ENCODE assay signal across 8 cellular contexts in genomic region chr12:19130224-19131019, GRCh38. TPM values are rescaled to one million over a fixed set of nuclear protein-coding genes. Genes with fewer than 3 reads are reported as not detected.
DNase-seq lines count a peak whose midpoint lies in the region; FAIRE-seq and TF ChIP-seq lines count a peak whose summit lies in the region.

No MANE protein-coding gene starts in this region.

- TF ChIP-seq CTCF in endothelial cell of umbilical vein (IDR thresholded peaks at IDR 0.05; ENCODE audit: extremely low read depth in 1 of 2, insufficient read depth in 1 of 2, low read depth in 1 of 2, low read length in 2 of 2) (no peak), tibial artery (IDR thresholded peaks at IDR 0.05) (no peak)

- H3K4me1 ChIP-seq in endothelial cell of umbilical vein (ENCODE audit: control insufficient read depth, extremely low read depth, insufficient read depth, low read length) (peaks cover 5% of the 10 kb centered on the region), mononuclear cell (ENCODE audit: insufficient read depth, low read length) (peaks cover 10% of the 10 kb centered on the region), tibial artery (peaks cover 0 to 13% (median 10%) of the 10 kb centered on the region in 4 donors), Karpas-422 (ENCODE audit: low read length) (no peaks in the 10 kb centered on the region)

- DNase-seq in GDM1 (lab: John Stamatoyannopoulos, UW) (peak; percentile 1), endothelial cell of umbilical vein (ENCODE audit: low read depth, low spot score) (peak; percentile 44), tibial artery (peak; percentile 29 to 67), Karpas-422 (no peak), NCI-H128 (lab: John Stamatoyannopoulos, UW; ENCODE audit: unreplicated experiment) (no peak)
- peak; percentile 1 for DNase-seq in activated CD4-positive, alpha-beta T cell treated with anti-CD3 and anti-CD28 coated beads, Interleukin-2, amount 50 U/mL, for 1 hour

- CTCF ChIA-PET in endothelial cell of umbilical vein (lab: Charles Lee), result interaction anchor here (0.6 to 1.7 kb wide), 4 partner anchors 52 to 160 kb away, joined by 3 to 12 read pairs (median 3); no protein-coding TSS in a partner anchor

- intact Hi-C loops in endothelial cell of umbilical vein (cut with micrococcal nuclease), result loop anchor here (5.0 kb wide), 1 partner anchor 142 kb away; no protein-coding TSS in a partner anchor
- intact Hi-C loops in tibial artery (cut with DNase I; ENCODE audit: low total_unique reads), result no loop called here

- H2AFZ ChIP-seq in endothelial cell of umbilical vein (ENCODE audit: low read depth, low read length), result peak overlapping the region; percentile 95
- no peak overlapping the region for H2AFZ ChIP-seq in Karpas-422 (ENCODE audit: low read length)

- peaks cover 4% of the 10 kb centered on the region for H3K79me2 ChIP-seq in endothelial cell of umbilical vein (ENCODE audit: control insufficient read depth, insufficient read depth, low read length)
- H3K79me2 ChIP-seq in Karpas-422 (ENCODE audit: low read length), result no peaks in the 10 kb centered on the region

- TF ChIP-seq POLR2A in endothelial cell of umbilical vein (IDR thresholded peaks at IDR 0.05; ENCODE audit: low read depth, low read length), result no peak

- H3K9me3 Mint-ChIP-seq in IgD-negative memory B cell, result peaks cover 5 to 23% (median 12%) of the 10 kb centered on the region in 3 donors

- peaks cover 2 to 14% (median 9%) of the 10 kb centered on the region in 3 donors for H3K4me1 Mint-ChIP-seq in IgD-negative memory B cell

- H3K9ac ChIP-seq in endothelial cell of umbilical vein (replicated peaks; ENCODE audit: extremely low read depth, insufficient read depth, low read length) (peak overlapping the region; percentile 44), Karpas-422 (ENCODE audit: low read length) (no peak overlapping the region)

- dilution Hi-C loops in endothelial cell of umbilical vein (cut with MboI; ENCODE audit: extremely low pct_ligation_motif_present, low sequenced_read_pairs), result no loop called here

- FAIRE-seq in endothelial cell of umbilical vein (lab: Jason Lieb, UNC), result peak; percentile 53

- H3K27me3 Mint-ChIP-seq in IgD-negative memory B cell, result peaks cover 39% of the 10 kb centered on the region

- no peaks in the 10 kb centered on the region for H3K9me1 ChIP-seq in endothelial cell of umbilical vein (replicated peaks; ENCODE audit: control insufficient read depth, extremely low read depth, insufficient read depth, low read length)

- H4K20me1 ChIP-seq in endothelial cell of umbilical vein (replicated peaks; ENCODE audit: control insufficient read depth, extremely low read depth, insufficient read depth, low read length), result no peaks in the 10 kb centered on the region
- H4K20me1 ChIP-seq in Karpas-422 (ENCODE audit: insufficient read depth, low read depth, low read length), result no peaks in the 10 kb centered on the region

- H3K27me3 ChIP-seq in endothelial cell of umbilical vein (ENCODE audit: control insufficient read depth in 2 of 2, insufficient read depth in 2 of 2, low read length in 2 of 2) (no peaks in the 10 kb centered on the region), mononuclear cell (ENCODE audit: insufficient read depth, low read length) (peaks cover 5% of the 10 kb centered on the region), tibial artery (no peaks in the 10 kb centered on the region), Karpas-422 (ENCODE audit: low read length) (0 out of 2 replicates have a peak, but pooled peaks cover 2% of the 10 kb centered on the region)

- H3K4me3 ChIP-seq in endothelial cell of umbilical vein (replicated peaks in 1 of 3; ENCODE audit: insufficient read depth in 1 of 3, low read depth in 1 of 3, low read length in 3 of 3) (peak overlapping the region; percentile 62 to 100 (median 69)), mononuclear cell (ENCODE audit: low read length) (peak overlapping the region; percentile 42), tibial artery (peak overlapping the region; percentile 92 to 93), Karpas-422 (ENCODE audit: low read length) (no peak overlapping the region)

- H3K27ac Mint-ChIP-seq in IgD-negative memory B cell, result no peak overlapping the region

- H3K9me2 ChIP-seq in Karpas-422 (replicated peaks; ENCODE audit: insufficient read depth, low read length), result no peaks in the 10 kb centered on the region

- H3K9me3 ChIP-seq in endothelial cell of umbilical vein (replicated peaks; ENCODE audit: control insufficient read depth, insufficient read depth, low read length) (no peaks in the 10 kb centered on the region), mononuclear cell (ENCODE audit: low read depth, low read length) (peaks cover 8% of the 10 kb centered on the region), tibial artery (peaks cover 0 to 14% (median 14%) of the 10 kb centered on the region in 3 donors), Karpas-422 (ENCODE audit: low read length) (no peaks in the 10 kb centered on the region; the same call in 1 of the 2 replicates)

- H3K4me2 ChIP-seq in endothelial cell of umbilical vein (ENCODE audit: insufficient read depth, low read length) (peak overlapping the region; percentile 97), Karpas-422 (ENCODE audit: low read depth, low read length, poor library complexity, severe bottlenecking) (no peak overlapping the region)

- POLR2A ChIA-PET in endothelial cell of umbilical vein (lab: Charles Lee), result no interaction called here

- H3K27ac ChIP-seq in endothelial cell of umbilical vein (ENCODE audit: insufficient read depth, low read depth, low read length) (peak overlapping the region; percentile 25), tibial artery (peak overlapping the region; percentile 91 to 93), Karpas-422 (ENCODE audit: low read length) (no peak overlapping the region)

- H3K36me3 ChIP-seq in endothelial cell of umbilical vein (ENCODE audit: control insufficient read depth in 2 of 2, extremely low read depth in 1 of 2, insufficient read depth in 2 of 2, low read length in 2 of 2) (no peaks in the 10 kb centered on the region), tibial artery (no peaks in the 10 kb centered on the region), Karpas-422 (ENCODE audit: insufficient read depth, low read length) (no peaks in the 10 kb centered on the region)

- BruUV-seq in endothelial cell of umbilical vein (replicated peaks; lab: Mats Ljungman, UMichigan), result no TSS peak

- H3K36me3 Mint-ChIP-seq in IgD-negative memory B cell, result no peaks in the 10 kb centered on the region

- peak overlapping the region; percentile 61 to 81 (median 62) for H3K4me3 Mint-ChIP-seq in IgD-negative memory B cell

TF ChIP-seq in endothelial cell of umbilical vein, 7 proteins besides CTCF, POLR2A, EP300 and RAD21:
- TF ChIP-seq MYC (IDR thresholded peaks at IDR 0.05; ENCODE audit: low read depth, low read length), result no peak
- TF ChIP-seq GATA2 (IDR thresholded peaks at IDR 0.05; ENCODE audit: insufficient read depth, insufficient read length, low read depth, low read length), result no peak
- no peak for TF ChIP-seq EZH2 (IDR thresholded peaks at IDR 0.05; ENCODE audit: borderline replicate concordance, low read depth, low read length, severe bottlenecking)
- TF ChIP-seq MAX (IDR thresholded peaks at IDR 0.05; ENCODE audit: insufficient read depth, insufficient read length), result no peak
- no peak for TF ChIP-seq POLR2AphosphoS5 (IDR thresholded peaks at IDR 0.05; ENCODE audit: insufficient read depth, low read depth, low read length)
- TF ChIP-seq FOS (IDR thresholded peaks at IDR 0.05; ENCODE audit: borderline replicate concordance, insufficient read depth, low read length), result no peak
- TF ChIP-seq JUN (IDR thresholded peaks at IDR 0.05; ENCODE audit: borderline replicate concordance, insufficient read depth, insufficient read length, low read depth), result no peak

RNA-seq across cellular contexts. Expression of gene PLEKHA5, which starts 0.9 kb away (rescaled TPM):
- polyA plus RNA-seq in IgD-negative memory B cell (0.18 TPM), endothelial cell of umbilical vein (1.9 and 2.5 TPM in 2 replicates)
- total RNA-seq in endothelial cell of umbilical vein (12.7 and 13.4 TPM in 2 replicates), mononuclear cell (4.2 TPM)
- polyA plus RNA-seq in endothelial cell of umbilical vein (2011; cell fraction: cytosol; rRNA removed), result 2.8 and 3.0 TPM in 2 replicates
- 7.3 TPM in 2 replicates for polyA plus RNA-seq in endothelial cell of umbilical vein (2011; cell fraction: nucleus; rRNA removed)
- polyA plus RNA-seq in endothelial cell of umbilical vein (2012), result 4.8 and 6.4 TPM in 2 replicates
- 8.9 and 11.8 TPM in 2 replicates for polyA minus RNA-seq in endothelial cell of umbilical vein
- polyA minus RNA-seq in endothelial cell of umbilical vein (2011; cell fraction: cytosol; rRNA and poly(A)+ RNA removed), result 3.2 TPM
- 27.7 and 37.8 TPM in 2 replicates for polyA minus RNA-seq in endothelial cell of umbilical vein (2011; cell fraction: nucleus; rRNA and poly(A)+ RNA removed)
- total RNA-seq in Karpas-422 (2014; rRNA removed; shearing (Covaris generic); ENCODE audit: low replicate concordance), result 130 and 189 TPM in 2 replicates

Comparison
In these comparisons a context has a peak if more than half of its experiments do, and no peak if none do; other contexts are left out.
1. DNase-seq: peak in GDM1 (single experiment), activated CD4-positive, alpha-beta T cell treated with anti-CD3 and anti-CD28 coated beads, Interleukin-2, amount 50 U/mL, for 1 hour (single experiment), endothelial cell of umbilical vein (single experiment) and tibial artery (2 of 2); none in Karpas-422 (single experiment) and NCI-H128 (single experiment).